Comparison of ENCODE assay signal across 1 cellular context in genomic region chr2:28394331-28394877, GRCh38.
A peak's percentile ranks its signal among the peaks of the same experiment; 100 is the strongest.
TF ChIP-seq lines count a peak whose summit lies in the region.

No MANE protein-coding gene starts in this region.

TF ChIP-seq in HepG2, 621 proteins besides CTCF, POLR2A, EP300 and RAD21 (continued from another document and continues in another):
- TF ChIP-seq ZNF501 (CRISPR knock-in tag; IDR thresholded peaks at IDR 0.05) (peak; percentile 74), TARDBP (CRISPR knock-in tag; IDR thresholded peaks at IDR 0.05) (0 out of 2 replicates have a peak, but pooled peaks have one; percentile 25), FOXP1 (IDR thresholded peaks at IDR 0.05) (no peak), FOXP1 (CRISPR knock-in tag; IDR thresholded peaks at IDR 0.05) (peak; percentile 17; the same call in 1 of the 2 replicates), ZNF562 (CRISPR knock-in tag; IDR thresholded peaks at IDR 0.05; ENCODE audit: borderline replicate concordance) (no peak), NFRKB (IDR thresholded peaks at IDR 0.05) (no peak), ZNF33B (CRISPR knock-in tag; IDR thresholded peaks at IDR 0.05) (0 out of 2 replicates have a peak, but pooled peaks have one; percentile 43), FOXK2 (IDR thresholded peaks at IDR 0.05) (no peak), TCF12 (IDR thresholded peaks at IDR 0.05) (no peak), TCF12 (CRISPR knock-in tag; IDR thresholded peaks at IDR 0.05) (no peak), FOXC1 (CRISPR knock-in tag; IDR thresholded peaks at IDR 0.05; ENCODE audit: borderline replicate concordance) (peak; percentile 55; the same call in 1 of the 2 replicates), ZBTB21 (CRISPR knock-in tag; IDR thresholded peaks at IDR 0.05) (no peak), SSRP1 (CRISPR knock-in tag; IDR thresholded peaks at IDR 0.05) (peak; percentile 84), ZBTB42 (CRISPR knock-in tag; IDR thresholded peaks at IDR 0.05) (peak; percentile 78; the same call in 1 of the 2 replicates), RFXAP (CRISPR knock-in tag; IDR thresholded peaks at IDR 0.05; ENCODE audit: borderline replicate concordance) (no peak), NFE2L1 (CRISPR knock-in tag; IDR thresholded peaks at IDR 0.05; ENCODE audit: borderline replicate concordance) (no peak), SKIL (CRISPR knock-in tag; IDR thresholded peaks at IDR 0.05; ENCODE audit: borderline replicate concordance) (0 out of 2 replicates have a peak, but pooled peaks have one; percentile 10), HNRNPLL (IDR thresholded peaks at IDR 0.05; ENCODE audit: low read depth, low read length, poor library complexity, severe bottlenecking) (no peak), SRY (CRISPR knock-in tag; IDR thresholded peaks at IDR 0.05) (peak; percentile 73; the same call in 1 of the 2 replicates), FOXK1 (CRISPR knock-in tag; IDR thresholded peaks at IDR 0.05; ENCODE audit: borderline replicate concordance, low read depth) (peak; percentile 12; the same call in 1 of the 2 replicates), ZNF768 (CRISPR knock-in tag; IDR thresholded peaks at IDR 0.05) (no peak), YY1 (IDR thresholded peaks at IDR 0.05; ENCODE audit: insufficient read depth, insufficient replicate concordance, low read depth, low read length) (peak; percentile 18), GABPB1 (CRISPR knock-in tag; IDR thresholded peaks at IDR 0.05) (0 out of 2 replicates have a peak, but pooled peaks have one; percentile 20), NRL (CRISPR knock-in tag; IDR thresholded peaks at IDR 0.05; ENCODE audit: borderline replicate concordance) (peak; percentile 85), SIX1 (CRISPR knock-in tag; IDR thresholded peaks at IDR 0.05; ENCODE audit: borderline replicate concordance) (no peak), TCF7 (IDR thresholded peaks at IDR 0.05; ENCODE audit: low read depth) (no peak), ZNF263 (CRISPR knock-in tag; IDR thresholded peaks at IDR 0.05) (no peak), BCL6 (CRISPR knock-in tag; IDR thresholded peaks at IDR 0.05) (no peak), MBD4 (IDR thresholded peaks at IDR 0.05; ENCODE audit: borderline replicate concordance, low read length) (no peak), MIER2 (CRISPR knock-in tag; IDR thresholded peaks at IDR 0.05) (no peak), ZNF232 (CRISPR knock-in tag; IDR thresholded peaks at IDR 0.05; ENCODE audit: borderline replicate concordance) (no peak), ZNF788 (CRISPR knock-in tag; IDR thresholded peaks at IDR 0.05; ENCODE audit: borderline replicate concordance) (0 out of 2 replicates have a peak, but pooled peaks have one; percentile 30), E2F2 (CRISPR knock-in tag; IDR thresholded peaks at IDR 0.05; ENCODE audit: borderline replicate concordance) (0 out of 2 replicates have a peak, but pooled peaks have one; percentile 49), MXI1 (IDR thresholded peaks at IDR 0.05; ENCODE audit: borderline replicate concordance, low read depth, low read length) (peak; percentile 15; the same call in 1 of the 3 replicates), THAP11 (CRISPR knock-in tag; IDR thresholded peaks at IDR 0.05) (0 out of 2 replicates have a peak, but pooled peaks have one; percentile 9), ZNF569 (CRISPR knock-in tag; IDR thresholded peaks at IDR 0.05; ENCODE audit: borderline replicate concordance) (0 out of 2 replicates have a peak, but pooled peaks have one; percentile 25), HNF1B (CRISPR knock-in tag; IDR thresholded peaks at IDR 0.05) (0 out of 2 replicates have a peak, but pooled peaks have one; percentile 42), NPAS2 (CRISPR knock-in tag; IDR thresholded peaks at IDR 0.05; ENCODE audit: borderline replicate concordance) (no peak), ZNF781 (CRISPR knock-in tag; IDR thresholded peaks at IDR 0.05; ENCODE audit: borderline replicate concordance, not compliant biosample characterization) (peak; percentile 28), ATF7 (IDR thresholded peaks at IDR 0.05) (no peak), ATF7 (CRISPR knock-in tag; IDR thresholded peaks at IDR 0.05) (no peak), ZNF563 (CRISPR knock-in tag; IDR thresholded peaks at IDR 0.05) (0 out of 2 replicates have a peak, but pooled peaks have one; percentile 3), ZNF546 (CRISPR knock-in tag; conservative IDR thresholded peaks at IDR 0.05) (peak; percentile 39; the same call in 1 of the 2 replicates), DNMT3B (CRISPR knock-in tag; conservative IDR thresholded peaks at IDR 0.05) (no peak), TEAD3 (CRISPR knock-in tag; optimal IDR thresholded peaks at IDR 0.05; ENCODE audit: borderline replicate concordance) (peak; percentile 59), STAT5B (CRISPR knock-in tag; IDR thresholded peaks at IDR 0.05) (no peak), TP53 (CRISPR knock-in tag; conservative IDR thresholded peaks at IDR 0.05) (no peak), ARNT2 (CRISPR knock-in tag; IDR thresholded peaks at IDR 0.05; ENCODE audit: low read depth) (0 out of 2 replicates have a peak, but pooled peaks have one; percentile 46)
- TF ChIP-seq, protein P1, sequence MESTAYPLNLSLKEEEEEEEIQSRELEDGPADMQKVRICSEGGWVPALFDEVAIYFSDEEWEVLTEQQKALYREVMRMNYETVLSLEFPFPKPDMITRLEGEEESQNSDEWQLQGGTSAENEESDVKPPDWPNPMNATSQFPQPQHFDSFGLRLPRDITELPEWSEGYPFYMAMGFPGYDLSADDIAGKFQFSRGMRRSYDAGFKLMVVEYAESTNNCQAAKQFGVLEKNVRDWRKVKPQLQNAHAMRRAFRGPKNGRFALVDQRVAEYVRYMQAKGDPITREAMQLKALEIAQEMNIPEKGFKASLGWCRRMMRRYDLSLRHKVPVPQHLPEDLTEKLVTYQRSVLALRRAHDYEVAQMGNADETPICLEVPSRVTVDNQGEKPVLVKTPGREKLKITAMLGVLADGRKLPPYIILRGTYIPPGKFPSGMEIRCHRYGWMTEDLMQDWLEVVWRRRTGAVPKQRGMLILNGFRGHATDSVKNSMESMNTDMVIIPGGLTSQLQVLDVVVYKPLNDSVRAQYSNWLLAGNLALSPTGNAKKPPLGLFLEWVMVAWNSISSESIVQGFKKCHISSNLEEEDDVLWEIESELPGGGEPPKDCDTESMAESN (CRISPR knock-in tag; conservative IDR thresholded peaks at IDR 0.05): 0 out of 2 replicates have a peak, but pooled peaks have one; percentile 54
- TF ChIP-seq, protein P2, sequence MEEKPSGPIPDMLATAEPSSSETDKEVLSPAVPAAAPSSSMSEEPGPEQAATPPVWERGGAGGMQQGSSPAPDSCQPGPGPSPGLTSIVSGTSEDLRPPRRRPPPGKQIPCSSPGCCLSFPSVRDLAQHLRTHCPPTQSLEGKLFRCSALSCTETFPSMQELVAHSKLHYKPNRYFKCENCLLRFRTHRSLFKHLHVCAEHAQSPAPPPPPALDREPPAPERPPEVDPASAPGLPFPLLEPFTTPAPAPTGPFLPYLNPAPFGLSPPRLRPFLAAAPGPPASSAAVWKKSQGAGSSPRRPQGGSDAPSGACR (CRISPR knock-in tag; IDR thresholded peaks at IDR 0.05): 0 out of 2 replicates have a peak, but pooled peaks have one; percentile 60
- TF ChIP-seq, protein P3, sequence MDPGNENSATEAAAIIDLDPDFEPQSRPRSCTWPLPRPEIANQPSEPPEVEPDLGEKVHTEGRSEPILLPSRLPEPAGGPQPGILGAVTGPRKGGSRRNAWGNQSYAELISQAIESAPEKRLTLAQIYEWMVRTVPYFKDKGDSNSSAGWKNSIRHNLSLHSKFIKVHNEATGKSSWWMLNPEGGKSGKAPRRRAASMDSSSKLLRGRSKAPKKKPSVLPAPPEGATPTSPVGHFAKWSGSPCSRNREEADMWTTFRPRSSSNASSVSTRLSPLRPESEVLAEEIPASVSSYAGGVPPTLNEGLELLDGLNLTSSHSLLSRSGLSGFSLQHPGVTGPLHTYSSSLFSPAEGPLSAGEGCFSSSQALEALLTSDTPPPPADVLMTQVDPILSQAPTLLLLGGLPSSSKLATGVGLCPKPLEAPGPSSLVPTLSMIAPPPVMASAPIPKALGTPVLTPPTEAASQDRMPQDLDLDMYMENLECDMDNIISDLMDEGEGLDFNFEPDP (CRISPR knock-in tag; conservative IDR thresholded peaks at IDR 0.05): no peak
- TF ChIP-seq, protein P4, sequence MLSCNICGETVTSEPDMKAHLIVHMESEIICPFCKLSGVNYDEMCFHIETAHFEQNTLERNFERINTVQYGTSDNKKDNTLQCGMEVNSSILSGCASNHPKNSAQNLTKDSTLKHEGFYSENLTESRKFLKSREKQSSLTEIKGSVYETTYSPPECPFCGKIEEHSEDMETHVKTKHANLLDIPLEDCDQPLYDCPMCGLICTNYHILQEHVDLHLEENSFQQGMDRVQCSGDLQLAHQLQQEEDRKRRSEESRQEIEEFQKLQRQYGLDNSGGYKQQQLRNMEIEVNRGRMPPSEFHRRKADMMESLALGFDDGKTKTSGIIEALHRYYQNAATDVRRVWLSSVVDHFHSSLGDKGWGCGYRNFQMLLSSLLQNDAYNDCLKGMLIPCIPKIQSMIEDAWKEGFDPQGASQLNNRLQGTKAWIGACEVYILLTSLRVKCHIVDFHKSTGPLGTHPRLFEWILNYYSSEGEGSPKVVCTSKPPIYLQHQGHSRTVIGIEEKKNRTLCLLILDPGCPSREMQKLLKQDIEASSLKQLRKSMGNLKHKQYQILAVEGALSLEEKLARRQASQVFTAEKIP (CRISPR knock-in tag; IDR thresholded peaks at IDR 0.05; ENCODE audit: borderline replicate concordance): no peak
- TF ChIP-seq, protein P5, sequence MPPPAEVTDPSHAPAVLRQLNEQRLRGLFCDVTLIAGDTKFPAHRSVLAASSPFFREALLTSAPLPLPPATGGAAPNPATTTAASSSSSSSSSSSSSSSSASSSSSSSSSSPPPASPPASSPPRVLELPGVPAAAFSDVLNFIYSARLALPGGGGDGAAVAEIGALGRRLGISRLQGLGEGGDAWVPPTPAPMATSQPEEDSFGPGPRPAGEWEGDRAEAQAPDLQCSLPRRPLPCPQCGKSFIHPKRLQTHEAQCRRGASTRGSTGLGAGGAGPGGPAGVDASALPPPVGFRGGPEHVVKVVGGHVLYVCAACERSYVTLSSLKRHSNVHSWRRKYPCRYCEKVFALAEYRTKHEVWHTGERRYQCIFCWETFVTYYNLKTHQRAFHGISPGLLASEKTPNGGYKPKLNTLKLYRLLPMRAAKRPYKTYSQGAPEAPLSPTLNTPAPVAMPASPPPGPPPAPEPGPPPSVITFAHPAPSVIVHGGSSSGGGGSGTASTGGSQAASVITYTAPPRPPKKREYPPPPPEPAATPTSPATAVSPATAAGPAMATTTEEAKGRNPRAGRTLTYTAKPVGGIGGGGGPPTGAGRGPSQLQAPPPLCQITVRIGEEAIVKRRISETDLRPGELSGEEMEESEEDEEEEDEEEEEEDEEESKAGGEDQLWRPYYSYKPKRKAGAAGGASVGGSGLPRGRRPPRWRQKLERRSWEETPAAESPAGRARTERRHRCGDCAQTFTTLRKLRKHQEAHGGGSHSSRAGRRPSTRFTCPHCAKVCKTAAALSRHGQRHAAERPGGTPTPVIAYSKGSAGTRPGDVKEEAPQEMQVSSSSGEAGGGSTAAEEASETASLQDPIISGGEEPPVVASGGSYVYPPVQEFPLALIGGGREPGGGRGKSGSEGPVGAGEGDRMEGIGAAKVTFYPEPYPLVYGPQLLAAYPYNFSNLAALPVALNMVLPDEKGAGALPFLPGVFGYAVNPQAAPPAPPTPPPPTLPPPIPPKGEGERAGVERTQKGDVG (CRISPR knock-in tag; IDR thresholded peaks at IDR 0.05; ENCODE audit: borderline replicate concordance): no peak
- TF ChIP-seq, protein P6, sequence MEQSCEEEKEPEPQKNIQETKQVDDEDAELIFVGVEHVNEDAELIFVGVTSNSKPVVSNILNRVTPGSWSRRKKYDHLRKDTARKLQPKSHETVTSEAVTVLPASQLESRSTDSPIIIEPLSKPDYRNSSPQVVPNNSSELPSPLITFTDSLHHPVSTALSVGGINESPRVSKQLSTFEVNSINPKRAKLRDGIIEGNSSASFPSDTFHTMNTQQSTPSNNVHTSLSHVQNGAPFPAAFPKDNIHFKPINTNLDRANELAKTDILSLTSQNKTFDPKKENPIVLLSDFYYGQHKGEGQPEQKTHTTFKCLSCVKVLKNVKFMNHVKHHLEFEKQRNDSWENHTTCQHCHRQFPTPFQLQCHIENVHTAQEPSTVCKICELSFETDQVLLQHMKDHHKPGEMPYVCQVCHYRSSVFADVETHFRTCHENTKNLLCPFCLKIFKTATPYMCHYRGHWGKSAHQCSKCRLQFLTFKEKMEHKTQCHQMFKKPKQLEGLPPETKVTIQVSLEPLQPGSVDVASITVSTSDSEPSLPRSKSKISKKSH (CRISPR knock-in tag; IDR thresholded peaks at IDR 0.05; ENCODE audit: borderline replicate concordance): peak; percentile 45; the same call in 1 of the 2 replicates
